ENCODE assay signal across 22 cellular contexts in the genomic region with DNA sequence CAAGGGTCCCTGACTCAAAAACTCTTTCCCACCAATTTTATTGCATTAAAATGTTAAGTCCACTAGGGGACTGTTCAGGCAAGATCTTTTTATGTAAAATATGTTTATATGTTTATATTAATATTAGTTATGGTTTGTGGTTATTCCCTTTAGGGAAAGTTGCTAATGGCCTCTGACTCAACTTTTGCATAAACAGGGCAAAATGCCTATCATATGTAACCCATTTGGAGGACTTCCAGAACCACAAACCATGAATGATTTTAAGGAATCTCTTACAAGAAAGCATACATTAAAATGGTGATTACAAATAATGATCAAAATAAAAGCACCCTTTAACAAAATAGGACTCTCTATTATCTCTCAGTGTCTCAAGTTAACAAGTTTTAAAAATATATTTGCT.
DNase-seq lines count a peak whose midpoint lies in the region; ATAC-seq and TF ChIP-seq lines count a peak whose summit lies in the region.
"Had no signal": no experiment of that assay in that cellular context is flagged by ENCODE, and none has a peak within 500 bp of the region (broad histone marks: within the 10 kb centered on the region; RNA-seq: fewer than 3 reads in every experiment).

No MANE protein-coding gene starts in this region.

- no peaks in the 10 kb centered on the region for H3K9me3 ChIP-seq in PC-3 (ENCODE audit: low read length)
- no peaks in the 10 kb centered on the region for H3K9me3 ChIP-seq in CD4-positive, alpha-beta T cell (ENCODE audit: control insufficient read depth, low read length)
- H3K9me3 ChIP-seq: right lobe of liver, stomach had no signal

- H3K4me3 ChIP-seq in PC-3 (ENCODE audit: low read length) = no peak overlapping the region
- H3K4me3 ChIP-seq: right lobe of liver, stomach had no signal

- H3K27ac ChIP-seq in PC-3 (ENCODE audit: low read length) = no peak overlapping the region
- no peak overlapping the region for H3K27ac ChIP-seq in foreskin keratinocyte
- no peak overlapping the region for H3K27ac ChIP-seq in CD4-positive, alpha-beta T cell (ENCODE audit: low read depth, low read length)
- H3K27ac ChIP-seq: right lobe of liver, stomach had no signal

- no peaks in the 10 kb centered on the region for H3K4me1 ChIP-seq in PC-3 (ENCODE audit: insufficient read depth, low read length)
- H3K4me1 ChIP-seq in foreskin keratinocyte = no peaks in the 10 kb centered on the region
- H3K4me1 ChIP-seq: right lobe of liver, stomach had no signal

- H3K36me3 ChIP-seq in PC-3 (ENCODE audit: low read depth, low read length) = no peaks in the 10 kb centered on the region
- H3K36me3 ChIP-seq: right lobe of liver, stomach had no signal

- H2AFZ ChIP-seq in PC-3 (ENCODE audit: low read length) = no peak overlapping the region

- BruUV-seq in PC-3 (replicated peaks; lab: Mats Ljungman, UMichigan) = no TSS peak

- no peaks in the 10 kb centered on the region for H3K36me3 Mint-ChIP-seq in CD4-positive, alpha-beta T cell (ENCODE audit: low read depth)
- H3K36me3 Mint-ChIP-seq: activated naive CD4-positive, alpha-beta T cell treated with anti-CD3 and anti-CD28 coated beads, Interleukin-2, amount 50 U/mL, for 72 hours; WTC11 had no signal

- no peaks in the 10 kb centered on the region for H3K9me2 ChIP-seq in PC-3 (replicated peaks; ENCODE audit: low read length)

- no peaks in the 10 kb centered on the region for H3K27me3 Mint-ChIP-seq in CD4-positive, alpha-beta T cell
- H3K27me3 Mint-ChIP-seq: activated CD4-positive, alpha-beta memory T cell treated with anti-CD3 and anti-CD28 coated beads, Interleukin-2, amount 10 ng/mL, durations not matched to agents 7 days and 5 days; central memory CD8-positive, alpha-beta T cell; effector memory CD8-positive, alpha-beta T cell had no signal

- no peak overlapping the region for H3K4me3 Mint-ChIP-seq in CD4-positive, alpha-beta T cell
- H3K4me3 Mint-ChIP-seq: activated CD4-positive, alpha-beta memory T cell treated with anti-CD3 and anti-CD28 coated beads, Interleukin-2, amount 10 ng/mL, durations not matched to agents 7 days and 5 days; activated T-cell treated with anti-CD3 and anti-CD28 coated beads, Interleukin-2, amount 50 U/mL, for 4 hours; central memory CD8-positive, alpha-beta T cell; effector memory CD8-positive, alpha-beta T cell; T-helper 1 cell treated with Interleukin-12 subunit alpha and Interleukin-12 subunit beta and Interleukin-4 antibody, amounts not matched to agents 30 μg/mL and 1 μg/mL, for 36 hours; WTC11 had no signal

- CTCF ChIA-PET in PC-3 (lab: Charles Lee) = no interaction called here
- CTCF ChIA-PET in CD4-positive, alpha-beta T cell (lab: Charles Lee) = no interaction called here

- TF ChIP-seq CTCF in PC-3 (conservative IDR thresholded peaks at IDR 0.05; ENCODE audit: low read depth, low read length) (peak; percentile 26; the same call in 1 of the 2 replicates), foreskin keratinocyte (conservative IDR thresholded peaks at IDR 0.05) (peak; percentile 7)
- TF ChIP-seq CTCF in CD4-positive, alpha-beta T cell (IDR thresholded peaks at IDR 0.05) = no peak

- intact Hi-C loops in PC-3 (cut with micrococcal nuclease) = no loop called here
- intact Hi-C loops in CD4-positive, alpha-beta T cell (cut with DNase I, micrococcal nuclease) = no loop called here

- no peaks in the 10 kb centered on the region for H3K9me3 Mint-ChIP-seq in CD4-positive, alpha-beta T cell
- H3K9me3 Mint-ChIP-seq: activated CD4-positive, alpha-beta memory T cell treated with anti-CD3 and anti-CD28 coated beads, Interleukin-2, amount 10 ng/mL, durations not matched to agents 7 days and 5 days; activated T-cell treated with anti-CD3 and anti-CD28 coated beads, Interleukin-2, amount 50 U/mL, for 4 hours had no signal

- H3K79me2 ChIP-seq in PC-3 (ENCODE audit: low read length) = no peaks in the 10 kb centered on the region

- H3K9ac ChIP-seq in PC-3 (ENCODE audit: low read length) = no peak overlapping the region

- peak; percentile 49; the same call in 1 of the 2 replicates for ATAC-seq in PC-3
- no peak for ATAC-seq in foreskin keratinocyte
- ATAC-seq in CD4-positive, alpha-beta T cell (ENCODE audit: poor library complexity) = no peak
- ATAC-seq: activated naive CD4-positive, alpha-beta T cell treated with anti-CD3 and anti-CD28 coated beads, Interleukin-2, amount 50 U/mL, for 72 hours; activated T-cell treated with anti-CD3 and anti-CD28 coated beads, Interleukin-2, amount 50 U/mL, for 4 hours; effector memory CD8-positive, alpha-beta T cell; left ventricle myocardium superior; right lobe of liver; WTC11 had no signal

- no peaks in the 10 kb centered on the region for H3F3A ChIP-seq in PC-3 (ENCODE audit: low read length, unreplicated experiment)

- DNase-seq in COLO829 (ENCODE audit: low spot score) (peak; percentile 6), PC-3 (peak; percentile 88), brain pericyte (ENCODE audit: low read depth, low spot score) (peak; percentile 3), foreskin keratinocyte (peak; percentile 63 to 76), NCI-H82 treated with DMSO at 0.1 percent for 48 hours (lab: John Stamatoyannopoulos, UW; ENCODE audit: unreplicated experiment) (no peak), KG1 (lab: John Stamatoyannopoulos, UW) (no peak)
- no peak for DNase-seq in CD4-positive, alpha-beta T cell
- no peak for DNase-seq in NK-92 treated with Interleukin-12 subunit alpha and Interleukin-12 subunit beta, amount 100 ng/mL, for 24 hours (lab: John Stamatoyannopoulos, UW)
- DNase-seq: activated CD4-positive, alpha-beta memory T cell treated with anti-CD3 and anti-CD28 coated beads, Interleukin-2, amount 10 ng/mL, durations not matched to agents 7 days and 5 days; activated T-cell treated with anti-CD3 and anti-CD28 coated beads, Interleukin-2, amount 50 U/mL, for 4 hours; effector memory CD8-positive, alpha-beta T cell; Karpas-422; left ventricle myocardium superior; NCI-H1417; NCI-H345; occipital lobe; right lobe of liver; stomach had no signal

- H3K27me3 ChIP-seq in PC-3 (ENCODE audit: low read length) = no peaks in the 10 kb centered on the region
- H3K27me3 ChIP-seq in foreskin keratinocyte = peaks cover 7% of the 10 kb centered on the region
- H3K27me3 ChIP-seq in CD4-positive, alpha-beta T cell (ENCODE audit: control insufficient read depth, insufficient read depth, low read length) = no peaks in the 10 kb centered on the region
- H3K27me3 ChIP-seq: right lobe of liver, stomach had no signal

- no peaks in the 10 kb centered on the region for H3K4me1 Mint-ChIP-seq in CD4-positive, alpha-beta T cell (ENCODE audit: low read depth)
- H3K4me1 Mint-ChIP-seq: activated CD4-positive, alpha-beta memory T cell treated with anti-CD3 and anti-CD28 coated beads, Interleukin-2, amount 10 ng/mL, durations not matched to agents 7 days and 5 days; central memory CD8-positive, alpha-beta T cell; WTC11 had no signal

- no peak overlapping the region for H3K4me2 ChIP-seq in PC-3 (ENCODE audit: low read length)

- no peak overlapping the region for H3K27ac Mint-ChIP-seq in CD4-positive, alpha-beta T cell
- H3K27ac Mint-ChIP-seq: activated CD4-positive, alpha-beta memory T cell treated with anti-CD3 and anti-CD28 coated beads, Interleukin-2, amount 10 ng/mL, durations not matched to agents 7 days and 5 days; activated naive CD4-positive, alpha-beta T cell treated with anti-CD3 and anti-CD28 coated beads, Interleukin-2, amount 50 U/mL, for 72 hours; effector memory CD8-positive, alpha-beta T cell; T-helper 1 cell treated with Interleukin-12 subunit alpha and Interleukin-12 subunit beta and Interleukin-4 antibody, amounts not matched to agents 30 μg/mL and 1 μg/mL, for 36 hours; WTC11 had no signal

- no peaks in the 10 kb centered on the region for H4K20me1 ChIP-seq in PC-3 (ENCODE audit: low read length)

- POLR2A ChIA-PET in PC-3 (lab: Charles Lee; ENCODE audit: unreplicated experiment) = no interaction called here
- POLR2A ChIA-PET in CD4-positive, alpha-beta T cell (lab: Charles Lee) = no interaction called here

Comparison
In these comparisons a context has a peak if more than half of its experiments do, and no peak if none do; other contexts are left out.
1. DNase-seq: peak in COLO829 (single experiment), PC-3 (single experiment), brain pericyte (single experiment) and foreskin keratinocyte (2 of 2); none in NCI-H82 treated with DMSO at 0.1 percent for 48 hours (single experiment), CD4-positive, alpha-beta T cell (0 of 10), NK-92 treated with Interleukin-12 subunit alpha and Interleukin-12 subunit beta, amount 100 ng/mL, for 24 hours (single experiment) and KG1 (single experiment).